ENCODE assay signal across 20 cellular contexts in the genomic region with DNA sequence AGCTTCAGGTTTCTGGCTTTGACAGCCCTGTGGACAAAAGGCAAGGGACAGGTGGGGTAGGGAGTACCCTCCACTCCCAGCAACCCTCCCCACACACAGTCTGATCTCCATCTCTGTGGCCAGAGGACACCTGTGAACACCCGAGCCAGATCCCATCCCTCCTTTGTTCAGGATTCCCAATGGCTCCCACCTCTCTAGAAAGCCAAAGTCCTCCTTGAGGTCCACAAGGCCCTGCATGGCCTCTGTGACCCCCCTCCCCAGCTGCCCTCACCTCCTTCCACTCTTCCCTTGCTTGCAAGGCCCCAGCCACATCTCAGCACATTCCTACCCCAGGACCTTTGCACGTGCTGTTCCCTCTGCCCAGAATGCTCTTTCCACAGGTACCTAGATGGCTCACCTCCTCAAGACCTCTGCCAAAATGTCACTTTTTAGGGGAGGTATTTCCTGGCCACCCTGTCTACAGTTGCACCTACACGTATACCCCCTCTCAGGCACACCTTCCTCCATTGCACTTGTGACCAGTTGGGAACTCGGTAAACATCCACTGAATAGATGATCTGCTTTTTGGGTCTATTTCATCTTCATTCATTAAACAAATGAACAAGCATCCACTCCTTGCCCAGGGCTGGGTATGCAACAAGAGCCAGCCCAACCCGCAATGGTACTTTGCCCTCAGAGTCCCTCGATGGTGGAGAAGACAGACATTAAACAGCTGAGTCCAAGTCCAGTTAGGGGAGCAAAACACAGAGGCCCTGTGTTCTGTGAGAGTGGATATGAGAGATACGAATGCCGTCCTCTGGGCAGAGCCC.
DNase-seq lines count a peak whose midpoint lies in the region; ATAC-seq and TF ChIP-seq lines count a peak whose summit lies in the region.
"Had no signal": no experiment of that assay in that cellular context is flagged by ENCODE, and none has a peak within 500 bp of the region (broad histone marks: within the 10 kb centered on the region; RNA-seq: fewer than 3 reads in every experiment).

No MANE protein-coding gene starts in this region.

- H3K27ac ChIP-seq in RWPE2 (ENCODE audit: poor library complexity, severe bottlenecking) (no peak overlapping the region), left lung (no peak overlapping the region), spleen (no peak overlapping the region)
- H3K27ac ChIP-seq: gastroesophageal sphincter, vagina had no signal

- no peaks in the 10 kb centered on the region for H3K27me3 Mint-ChIP-seq in activated naive CD4-positive, alpha-beta T cell treated with anti-CD3 and anti-CD28 coated beads, Interleukin-2, amount 50 U/mL, for 24 hours
- H3K27me3 Mint-ChIP-seq: effector memory CD8-positive, alpha-beta T cell had no signal

- 88 to 96% (median 92%) methylated on average over 8 of the region's 8 CpGs for WGBS in spleen, 5 donors

- intact Hi-C loops in left lung (cut with DNase I): no loop called here
- intact Hi-C loops in spleen (cut with DNase I; ENCODE audit: low total_unique reads): no loop called here

- H3K4me1 ChIP-seq in RWPE2 (ENCODE audit: insufficient read depth, poor library complexity, severe bottlenecking): no peaks in the 10 kb centered on the region
- no peaks in the 10 kb centered on the region for H3K4me1 ChIP-seq in left lung
- H3K4me1 ChIP-seq in spleen: peaks cover 0 to 19% (median 4%) of the 10 kb centered on the region in 6 donors

- no peaks in the 10 kb centered on the region for H3K36me3 Mint-ChIP-seq in activated naive CD4-positive, alpha-beta T cell treated with anti-CD3 and anti-CD28 coated beads, Interleukin-2, amount 50 U/mL, for 24 hours
- H3K36me3 Mint-ChIP-seq: memory B cell had no signal

- H3K9me3 ChIP-seq in RWPE2 (ENCODE audit: severe bottlenecking): no peaks in the 10 kb centered on the region
- H3K9me3 ChIP-seq in left lung: no peaks in the 10 kb centered on the region
- H3K9me3 ChIP-seq in spleen: no peaks in the 10 kb centered on the region
- H3K9me3 ChIP-seq: BLaER1 treated with 17β-estradiol and CSF1 and Interleukin-3, amounts not matched to agents 10 nM and 100 nM; gastroesophageal sphincter; vagina had no signal

- H3K4me3 Mint-ChIP-seq in activated naive CD4-positive, alpha-beta T cell treated with anti-CD3 and anti-CD28 coated beads, Interleukin-2, amount 50 U/mL, for 24 hours: no peak overlapping the region
- H3K4me3 Mint-ChIP-seq: activated T-cell treated with anti-CD3 and anti-CD28 coated beads, Interleukin-2, amount 50 U/mL, for 4 hours; effector memory CD8-positive, alpha-beta T cell; memory B cell had no signal

- TF ChIP-seq POLR2A in spleen (IDR thresholded peaks at IDR 0.05): no peak

- peaks cover 15% of the 10 kb centered on the region for H3K4me1 Mint-ChIP-seq in activated naive CD4-positive, alpha-beta T cell treated with anti-CD3 and anti-CD28 coated beads, Interleukin-2, amount 50 U/mL, for 24 hours

- ATAC-seq in RWPE2 (ENCODE audit: low read depth): no peak
- no peak for ATAC-seq in left lung
- ATAC-seq in GM21723 (IDR thresholded peaks at IDR 0.05; ENCODE audit: unreplicated experiment): no peak
- ATAC-seq: activated T-cell treated with anti-CD3 and anti-CD28 coated beads, Interleukin-2, amount 50 U/mL, for 4 hours; effector memory CD8-positive, alpha-beta T cell; gastroesophageal sphincter; sciatic nerve had no signal

- TF ChIP-seq CTCF in RWPE2 (IDR thresholded peaks at IDR 0.05; ENCODE audit: poor library complexity, severe bottlenecking): no peak
- TF ChIP-seq CTCF in left lung (IDR thresholded peaks at IDR 0.05): no peak
- TF ChIP-seq CTCF in spleen (IDR thresholded peaks at IDR 0.05 in 8 of 11, conservative IDR thresholded peaks at IDR 0.05 in 3 of 11): no peak

- no peaks in the 10 kb centered on the region for H3K36me3 ChIP-seq in RWPE2 (ENCODE audit: low read depth)
- no peaks in the 10 kb centered on the region for H3K36me3 ChIP-seq in left lung
- H3K36me3 ChIP-seq in spleen: no peaks in the 10 kb centered on the region
- H3K36me3 ChIP-seq: gastroesophageal sphincter, vagina had no signal

- H3K27ac Mint-ChIP-seq in activated naive CD4-positive, alpha-beta T cell treated with anti-CD3 and anti-CD28 coated beads, Interleukin-2, amount 50 U/mL, for 24 hours: peak overlapping the region; percentile 5

- no peaks in the 10 kb centered on the region for H3K27me3 ChIP-seq in RWPE2 (ENCODE audit: insufficient read depth, poor library complexity, severe bottlenecking)
- H3K27me3 ChIP-seq in left lung: no peaks in the 10 kb centered on the region
- no peaks in the 10 kb centered on the region for H3K27me3 ChIP-seq in spleen (replicated peaks in 1 of 7)
- H3K27me3 ChIP-seq: BLaER1 treated with 17β-estradiol and CSF1 and Interleukin-3, amounts not matched to agents 10 nM and 100 nM; gastroesophageal sphincter; vagina had no signal

- H3K9me3 Mint-ChIP-seq in activated naive CD4-positive, alpha-beta T cell treated with anti-CD3 and anti-CD28 coated beads, Interleukin-2, amount 50 U/mL, for 24 hours: no peaks in the 10 kb centered on the region
- H3K9me3 Mint-ChIP-seq: activated T-cell treated with anti-CD3 and anti-CD28 coated beads, Interleukin-2, amount 50 U/mL, for 4 hours; effector memory CD8-positive, alpha-beta T cell; memory B cell had no signal

- DNase-seq in activated naive CD4-positive, alpha-beta T cell treated with Interleukin-2 at 50 U/mL for 16 hours: no peak
- DNase-seq in RWPE2 (ENCODE audit: low spot score) (peak; percentile 11), left lung (peak; percentile 9 to 11), spleen (peak; percentile 40), pons (ENCODE audit: low spot score) (no peak), NCI-H1417 (lab: John Stamatoyannopoulos, UW) (no peak)
- DNase-seq: activated T-cell treated with anti-CD3 and anti-CD28 coated beads, Interleukin-2, amount 50 U/mL, for 4 hours; Calu3; effector memory CD8-positive, alpha-beta T cell; GOT3; NCI-H1436 treated with DMSO at 0.1 percent for 48 hours; NCI-H2171; NCI-H526 treated with DMSO at 0.1 percent for 48 hours had no signal

- H3K4me3 ChIP-seq in RWPE2 (ENCODE audit: severe bottlenecking) (no peak overlapping the region), left lung (no peak overlapping the region), spleen (no peak overlapping the region)
- H3K4me3 ChIP-seq: BLaER1 treated with 17β-estradiol and CSF1 and Interleukin-3, amounts not matched to agents 10 nM and 100 nM; gastroesophageal sphincter; vagina had no signal

Comparison
In these comparisons a context has a peak if more than half of its experiments do, and no peak if none do; other contexts are left out.
1. DNase-seq: peak in RWPE2 (single experiment), left lung (2 of 2) and spleen (single experiment); none in activated naive CD4-positive, alpha-beta T cell treated with Interleukin-2 at 50 U/mL for 16 hours (single experiment), pons (single experiment) and NCI-H1417 (0 of 3).